Comparison of ENCODE assay signal across 11 cellular contexts in genomic region chr18:63315879-63316278, GRCh38. TPM values are rescaled to one million over a fixed set of nuclear protein-coding genes. Genes with fewer than 3 reads are reported as not detected.
A peak's percentile ranks its signal among the peaks of the same experiment; 100 is the strongest.
DNase-seq lines count a peak whose midpoint lies in the region; ATAC-seq and TF ChIP-seq lines count a peak whose summit lies in the region.
"Had no signal": no experiment of that assay in that cellular context is flagged by ENCODE, and none has a peak within 500 bp of the region (broad histone marks: within the 10 kb centered on the region; RNA-seq: fewer than 3 reads in every experiment).

No MANE protein-coding gene starts in this region.

- H3K9me3 Mint-ChIP-seq in activated naive CD4-positive, alpha-beta T cell treated with anti-CD3 and anti-CD28 coated beads for 36 hours, result no peaks in the 10 kb centered on the region

- H3K4me3 Mint-ChIP-seq in activated naive CD4-positive, alpha-beta T cell treated with anti-CD3 and anti-CD28 coated beads for 36 hours, result peak overlapping the region; percentile 98
- peak overlapping the region; percentile 100 for H3K4me3 Mint-ChIP-seq in T-helper 17 cell

- H3K36me3 Mint-ChIP-seq in activated naive CD4-positive, alpha-beta T cell treated with anti-CD3 and anti-CD28 coated beads for 36 hours (ENCODE audit: low read depth), result peaks cover 35% of the 10 kb centered on the region
- peaks cover 15% of the 10 kb centered on the region for H3K36me3 Mint-ChIP-seq in T-helper 17 cell (ENCODE audit: low read depth)

- no peak for TF ChIP-seq POLR2A in tibial nerve (IDR thresholded peaks at IDR 0.05)

- no peaks in the 10 kb centered on the region for H3K9me3 ChIP-seq in T-helper 17 cell (ENCODE audit: control insufficient read depth, low read length, poor library complexity, severe bottlenecking)
- no peaks in the 10 kb centered on the region for H3K9me3 ChIP-seq in tibial nerve

- peak overlapping the region; percentile 91 for H3K27ac Mint-ChIP-seq in activated naive CD4-positive, alpha-beta T cell treated with anti-CD3 and anti-CD28 coated beads for 36 hours
- H3K27ac Mint-ChIP-seq in T-helper 17 cell, result peak overlapping the region; percentile 95

- intact Hi-C loops in activated naive CD4-positive, alpha-beta T cell treated with anti-CD3 and anti-CD28 coated beads for 36 hours (cut with micrococcal nuclease), result loop anchor here (1.0 to 2.0 kb wide), 2 partner anchors 28 to 47 kb away; no protein-coding TSS in a partner anchor

- CTCF ChIA-PET in activated naive CD4-positive, alpha-beta T cell treated with anti-CD3 and anti-CD28 coated beads for 36 hours (lab: Charles Lee), result interaction anchor here (0.8 to 2.8 kb wide), 8 partner anchors 8 to 300 kb away, joined by 3 to 19 read pairs (median 10); no protein-coding TSS in a partner anchor

- H3K4me1 Mint-ChIP-seq in activated naive CD4-positive, alpha-beta T cell treated with anti-CD3 and anti-CD28 coated beads for 36 hours (ENCODE audit: low read depth), result peaks cover 50% of the 10 kb centered on the region
- H3K4me1 Mint-ChIP-seq in T-helper 17 cell, result peaks cover 55% of the 10 kb centered on the region

- H3K27ac ChIP-seq in tibial nerve, result peak overlapping the region; percentile 89 to 96 (median 90)

- no peaks in the 10 kb centered on the region for H3K27me3 ChIP-seq in tibial nerve

- no peak for DNase-seq in activated naive CD4-positive, alpha-beta T cell treated with anti-CD3 and anti-CD28 coated beads for 36 hours
- DNase-seq in activated naive CD4-positive, alpha-beta T cell (lab: John Stamatoyannopoulos, UW), result no peak
- no peak for DNase-seq in T-helper 17 cell
- DNase-seq in fibroblast of the aortic adventitia (ENCODE audit: low read depth), result peak; percentile 22
- no peak for DNase-seq in tibial nerve (ENCODE audit: low spot score in 2 of 2)
- no peak for DNase-seq in occipital lobe (lab: John Stamatoyannopoulos, UW)
- DNase-seq in GF-D8 (lab: John Stamatoyannopoulos, UW), result no peak
- DNase-seq in AG08396 (ENCODE audit: low spot score), result no peak
- DNase-seq: NCI-H1694; stimulated activated CD4-positive, alpha-beta T cell treated with anti-CD3 and anti-CD28 coated beads, Interleukin-1b, Interleukin-23, amount 100 ng/mL, for 48 hours; T-helper 9 cell had no signal

- H3K4me3 ChIP-seq in fibroblast of the aortic adventitia (ENCODE audit: low read depth, low read length), result no peak overlapping the region
- H3K4me3 ChIP-seq in tibial nerve, result peak overlapping the region in 3 of 4 donors; percentile 82 to 94 (median 83)

- no peaks in the 10 kb centered on the region for H3K27me3 Mint-ChIP-seq in activated naive CD4-positive, alpha-beta T cell treated with anti-CD3 and anti-CD28 coated beads for 36 hours (ENCODE audit: low read depth)
- no peaks in the 10 kb centered on the region for H3K27me3 Mint-ChIP-seq in T-helper 17 cell

- ATAC-seq in T-helper 17 cell, result no peak

- H3K4me1 ChIP-seq in tibial nerve, result peaks cover 0 to 59% (median 23%) of the 10 kb centered on the region in 4 donors

- TF ChIP-seq CTCF in fibroblast of the aortic adventitia (IDR thresholded peaks at IDR 0.05; ENCODE audit: insufficient read depth, low read length) (no peak), tibial nerve (IDR thresholded peaks at IDR 0.05) (no peak)

- no peak for TF ChIP-seq EP300 in tibial nerve (IDR thresholded peaks at IDR 0.05)

- no peaks in the 10 kb centered on the region for H3K36me3 ChIP-seq in tibial nerve

RNA-seq across cellular contexts. Expression of gene BCL2, which starts 3.7 kb away (rescaled TPM):
- total RNA-seq in activated naive CD4-positive, alpha-beta T cell treated with anti-CD3 and anti-CD28 coated beads for 36 hours, result 10 to 100 TPM; 48.4 to 49.6 TPM
- total RNA-seq in T-helper 17 cell (100 to 1,000 TPM; 134 to 136 TPM), fibroblast of the aortic adventitia (ENCODE audit: low replicate concordance) (4.2 and 13.2 TPM in 2 replicates), tibial nerve (10 to 100 TPM; 54.7 to 79.1 (median 67.0) TPM), occipital lobe (30.6 TPM)

RNA-seq across cellular contexts. Expression of gene KDSR, which starts 51.1 kb away (rescaled TPM):
- 10 to 100 TPM; 75.2 to 81.5 TPM for total RNA-seq in activated naive CD4-positive, alpha-beta T cell treated with anti-CD3 and anti-CD28 coated beads for 36 hours
- 10 to 100 TPM; 55.2 to 71.2 TPM for total RNA-seq in T-helper 17 cell
- 55.0 and 64.8 TPM in 2 replicates for total RNA-seq in fibroblast of the aortic adventitia (ENCODE audit: low replicate concordance)
- total RNA-seq in tibial nerve, result 10 to 100 TPM; 44.1 to 62.4 (median 54.8) TPM
- total RNA-seq in occipital lobe, result 12.2 TPM
